In the genomic region with DNA sequence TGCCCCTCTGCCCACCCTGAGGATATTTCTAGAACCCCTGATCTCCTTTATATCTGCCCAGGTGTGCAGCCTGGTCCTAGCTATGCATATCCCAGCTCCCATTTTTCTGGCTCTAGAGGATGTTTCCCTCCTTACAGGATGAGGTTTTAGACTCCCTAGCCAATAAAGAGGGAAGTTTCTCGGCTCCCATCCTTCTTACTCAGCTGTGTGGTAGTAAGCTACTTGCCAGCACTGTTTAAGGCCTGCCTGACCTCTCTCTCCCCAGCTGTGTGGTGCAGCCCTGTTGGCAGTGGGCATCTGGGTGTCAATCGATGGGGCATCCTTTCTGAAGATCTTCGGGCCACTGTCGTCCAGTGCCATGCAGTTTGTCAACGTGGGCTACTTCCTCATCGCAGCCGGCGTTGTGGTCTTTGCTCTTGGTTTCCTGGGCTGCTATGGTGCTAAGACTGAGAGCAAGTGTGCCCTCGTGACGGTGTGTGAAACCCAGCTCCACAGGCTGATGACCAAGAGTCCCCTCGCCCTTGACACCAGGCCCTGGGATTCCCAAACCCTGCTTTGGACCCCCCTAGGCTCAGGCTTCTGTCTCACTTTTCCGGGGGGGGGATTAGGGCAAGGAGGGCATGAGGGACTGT, we compare ENCODE assay signal across 8 cellular contexts. TPM values are rescaled to one million over a fixed set of nuclear protein-coding genes. Genes with fewer than 3 reads are reported as not detected.
A peak's percentile ranks its signal among the peaks of the same experiment; 100 is the strongest.
DNase-seq lines count a peak whose midpoint lies in the region; ATAC-seq and TF ChIP-seq lines count a peak whose summit lies in the region.

No MANE protein-coding gene starts in this region.

- no peak overlapping the region for H3K4me3 ChIP-seq in parathyroid adenoma (ENCODE audit: low read depth, low read length)

- H3K27ac ChIP-seq in cingulate gyrus (ENCODE audit: low read depth, low read length) (peak overlapping the region; percentile 10), parathyroid adenoma (peak overlapping the region; percentile 92)

- no peaks in the 10 kb centered on the region for H3K9me3 ChIP-seq in parathyroid adenoma (ENCODE audit: control insufficient read depth, low read length)

- DNase-seq in Daoy (ENCODE audit: low read depth) (peak; percentile 21), G401 (ENCODE audit: low spot score) (no peak), NCI-H146 (lab: John Stamatoyannopoulos, UW) (no peak)
- DNase-seq in activated naive CD4-positive, alpha-beta T cell (lab: John Stamatoyannopoulos, UW), result no peak

- H3K4me1 ChIP-seq in parathyroid adenoma, result peaks cover 55% of the 10 kb centered on the region

- in situ Hi-C loops in G401 (cut with HindIII; ENCODE audit: low sequenced_read_pairs), result no loop called here

- H3K4me2 ChIP-seq in parathyroid adenoma (ENCODE audit: low read length), result peak overlapping the region; percentile 10

- peaks cover 3% of the 10 kb centered on the region for H3K79me2 ChIP-seq in parathyroid adenoma

- H2AFZ ChIP-seq in parathyroid adenoma, result no peak overlapping the region

- no peaks in the 10 kb centered on the region for H3K27me3 ChIP-seq in parathyroid adenoma (ENCODE audit: control insufficient read depth, insufficient read depth, low read length)

- no peak overlapping the region for H3K9ac ChIP-seq in parathyroid adenoma

- no peak for TF ChIP-seq CTCF in parathyroid adenoma (IDR thresholded peaks at IDR 0.05)

- no peak for TF ChIP-seq POLR2A in GM18505 (IDR thresholded peaks at IDR 0.05; ENCODE audit: borderline replicate concordance, extremely low read depth, insufficient read depth, insufficient read length)

- no peaks in the 10 kb centered on the region for H3K36me3 ChIP-seq in parathyroid adenoma (ENCODE audit: control insufficient read depth, insufficient read depth, low read length)

- peak; percentile 76 for ATAC-seq in HG03175 (IDR thresholded peaks at IDR 0.05; ENCODE audit: unreplicated experiment)
- ATAC-seq in GM18505 (IDR thresholded peaks at IDR 0.05; ENCODE audit: unreplicated experiment), result no peak

RNA-seq across cellular contexts. Expression of gene P3R3URF, which starts 7.8 kb away (rescaled TPM):
- not detected in 2 replicates for total RNA-seq in Daoy (2014; rRNA removed; shearing (Covaris generic))
- total RNA-seq in G401 (2014; rRNA removed; shearing (Covaris generic)), result not detected in 2 replicates

RNA-seq across cellular contexts. Expression of gene TSPAN1, which starts 9.2 kb away (rescaled TPM):
- total RNA-seq in Daoy (2014; rRNA removed; shearing (Covaris generic)), result 2.7 TPM in 1 of 2 replicates, not detected in the other
- 5.9 TPM in 1 of 2 replicates, not detected in the other for total RNA-seq in G401 (2014; rRNA removed; shearing (Covaris generic))

RNA-seq across cellular contexts. Expression of gene POMGNT1, which starts 14.2 kb away (rescaled TPM):
- 59.4 and 62.5 TPM in 2 replicates for total RNA-seq in Daoy (2014; rRNA removed; shearing (Covaris generic))
- total RNA-seq in G401 (2014; rRNA removed; shearing (Covaris generic)), result 78.6 and 118 TPM in 2 replicates

RNA-seq across cellular contexts. Expression of gene LURAP1, which starts 19.1 kb away (rescaled TPM):
- not detected in 2 replicates for total RNA-seq in Daoy (2014; rRNA removed; shearing (Covaris generic))
- total RNA-seq in G401 (2014; rRNA removed; shearing (Covaris generic)), result 6.0 and 7.8 TPM in 2 replicates

RNA-seq across cellular contexts. Expression of gene PIK3R3, which starts 51.6 kb away (rescaled TPM):
- 17.7 and 30.2 TPM in 2 replicates for total RNA-seq in Daoy (2014; rRNA removed; shearing (Covaris generic))
- 14.3 and 15.8 TPM in 2 replicates for total RNA-seq in G401 (2014; rRNA removed; shearing (Covaris generic))
